ENCODE assay signal across 19 cellular contexts in genomic region chr18:33355756-33356155, GRCh38.
DNase-seq lines count a peak whose midpoint lies in the region; ATAC-seq, FAIRE-seq and TF ChIP-seq lines count a peak whose summit lies in the region.
"Had no signal": no experiment of that assay in that cellular context is flagged by ENCODE, and none has a peak within 500 bp of the region (broad histone marks: within the 10 kb centered on the region; RNA-seq: fewer than 3 reads in every experiment).

No MANE protein-coding gene starts in this region.

- 0% methylated on average over 1 of the region's 1 CpG for WGBS in HepG2 (ENCODE audit: low lambda C conversion rate)
- WGBS in right lobe of liver (ENCODE audit: insufficient coverage, low coverage, low lambda C conversion rate, missing lambda C conversion rate) = 26% methylated on average over 1 of the region's 1 CpG
- 50% methylated on average over 1 of the region's 1 CpG; no CpG with 5 or more reads in 1 of the 2 experiments for WGBS in endodermal cell (ENCODE audit: insufficient coverage in 1 of 2, insufficient read length in 1 of 2), 2 experiments

- POLR2A ChIA-PET in HepG2 (lab: Yijun Ruan, JAX) = no interaction called here

- CTCF ChIA-PET in HepG2 (lab: Yijun Ruan, JAX; ENCODE audit: low intra/inter-chr PET ratio, low total read pairs) = no interaction called here

- peaks cover 19% of the 10 kb centered on the region for H3K4me1 Mint-ChIP-seq in endodermal cell
- H3K4me1 Mint-ChIP-seq in activated T-cell treated with anti-CD3 and anti-CD28 coated beads, Interleukin-2, amount 50 U/mL, for 4 hours (ENCODE audit: low read depth) = no peaks in the 10 kb centered on the region
- H3K4me1 Mint-ChIP-seq: CD8-positive, alpha-beta memory T cell; IgD-negative memory B cell had no signal

- H3K9me3 ChIP-seq in HepG2 (ENCODE audit: low read length) (no peaks in the 10 kb centered on the region), right lobe of liver (no peaks in the 10 kb centered on the region), endodermal cell (ENCODE audit: control insufficient read depth, low read length) (no peaks in the 10 kb centered on the region)
- H3K9me3 ChIP-seq: BLaER1 had no signal

- no peak for DNase-seq in HepG2 (ENCODE audit: low spot score)
- DNase-seq in right lobe of liver = no peak
- DNase-seq in NCI-H69 (lab: John Stamatoyannopoulos, UW) = peak; percentile 77
- DNase-seq in endodermal cell = no peak
- DNase-seq in Kasumi-1 (lab: John Stamatoyannopoulos, UW) = no peak
- no peak for DNase-seq in activated T-cell treated with anti-CD3 and anti-CD28 coated beads, Interleukin-2, amount 50 U/mL, for 4 hours
- DNase-seq in NCI-H345 (lab: John Stamatoyannopoulos, UW) = no peak
- DNase-seq in HuH-7 (ENCODE audit: low spot score) = no peak
- DNase-seq: AML-193; CD8-positive, alpha-beta memory T cell; DMS79; GM23248; H9 had no signal

- intact Hi-C loops in HepG2 (cut with micrococcal nuclease; ENCODE audit: unreplicated experiment) (no loop called here), right lobe of liver (cut with DNase I) (no loop called here)

- TF ChIP-seq POLR2A in HepG2 (IDR thresholded peaks at IDR 0.05; ENCODE audit: insufficient read depth in 1 of 2, low read depth in 2 of 2, low read length in 2 of 2) (no peak), right lobe of liver (IDR thresholded peaks at IDR 0.05) (no peak)

- H3K4me3 ChIP-seq in HepG2 (replicated peaks in 1 of 3; ENCODE audit: insufficient read depth in 1 of 3, low read depth in 2 of 3, low read length in 3 of 3) = no peak overlapping the region
- no peak overlapping the region for H3K4me3 ChIP-seq in right lobe of liver
- no peak overlapping the region for H3K4me3 ChIP-seq in endodermal cell (ENCODE audit: low read length)
- H3K4me3 ChIP-seq: BLaER1, GM12878, GM23248 had no signal

- no peaks in the 10 kb centered on the region for H4K20me1 ChIP-seq in HepG2 (ENCODE audit: insufficient read depth, low read length)
- H4K20me1 ChIP-seq: BLaER1 had no signal

- ATAC-seq in HepG2 (no peak), right lobe of liver (no peak)
- ATAC-seq in activated T-cell treated with anti-CD3 and anti-CD28 coated beads, Interleukin-2, amount 50 U/mL, for 4 hours = no peak
- ATAC-seq: GM12878 had no signal

- H2AFZ ChIP-seq in HepG2 (ENCODE audit: low read length) = no peak overlapping the region
- H2AFZ ChIP-seq: GM23248 had no signal

- H3K9ac ChIP-seq in HepG2 (ENCODE audit: insufficient read depth, low read depth, low read length) = no peak overlapping the region
- H3K9ac ChIP-seq in endodermal cell (ENCODE audit: extremely low read depth, low read length, poor library complexity, severe bottlenecking) = no peak overlapping the region
- H3K9ac ChIP-seq: BLaER1, GM23248 had no signal

- no peaks in the 10 kb centered on the region for H3K4me1 ChIP-seq in HepG2 (ENCODE audit: insufficient read depth, low read length)
- no peaks in the 10 kb centered on the region for H3K4me1 ChIP-seq in right lobe of liver
- H3K4me1 ChIP-seq in endodermal cell (ENCODE audit: control insufficient read depth, insufficient read depth, low read length) = peaks cover 6% of the 10 kb centered on the region
- H3K4me1 ChIP-seq: BLaER1 had no signal

- H3K79me2 ChIP-seq in HepG2 (ENCODE audit: insufficient read depth, low read length) = no peaks in the 10 kb centered on the region

- TF ChIP-seq CTCF in HepG2 (CRISPR knock-in tag; IDR thresholded peaks at IDR 0.05) (no peak), right lobe of liver (IDR thresholded peaks at IDR 0.05) (no peak), endodermal cell (conservative IDR thresholded peaks at IDR 0.05) (peak; percentile 30)

- no peaks in the 10 kb centered on the region for H3K27me3 Mint-ChIP-seq in endodermal cell (ENCODE audit: insufficient read depth)
- no peaks in the 10 kb centered on the region for H3K27me3 Mint-ChIP-seq in activated T-cell treated with anti-CD3 and anti-CD28 coated beads, Interleukin-2, amount 50 U/mL, for 4 hours (ENCODE audit: low read depth)
- H3K27me3 Mint-ChIP-seq: IgD-negative memory B cell had no signal

- peak overlapping the region; percentile 22 for H3K27ac Mint-ChIP-seq in endodermal cell
- H3K27ac Mint-ChIP-seq: IgD-negative memory B cell had no signal

- BruUV-seq in HepG2 (replicated peaks; lab: Mats Ljungman, UMichigan) = no TSS peak

- TF ChIP-seq EP300 in HepG2 (IDR thresholded peaks at IDR 0.05; ENCODE audit: low read depth in 2 of 2, low read length in 2 of 2) (no peak), HepG2 (CRISPR knock-in tag; IDR thresholded peaks at IDR 0.05; ENCODE audit: borderline replicate concordance) (no peak)

- no peak overlapping the region for H3K4me2 ChIP-seq in HepG2 (ENCODE audit: low read depth, low read length)
- H3K4me2 ChIP-seq: BLaER1 had no signal

- in situ Hi-C loops in HepG2 (cut with HindIII; ENCODE audit: extremely low pct_ligation_motif_present, low pct_unique_long_range_greater_than_20kb) = no loop called here

- no peaks in the 10 kb centered on the region for H3K36me3 Mint-ChIP-seq in endodermal cell (ENCODE audit: low read depth)
- no peaks in the 10 kb centered on the region for H3K36me3 Mint-ChIP-seq in activated T-cell treated with anti-CD3 and anti-CD28 coated beads, Interleukin-2, amount 50 U/mL, for 4 hours (ENCODE audit: insufficient read depth)
- H3K36me3 Mint-ChIP-seq: IgD-negative memory B cell had no signal

- H3K27me3 ChIP-seq in HepG2 (ENCODE audit: control insufficient read depth in 1 of 2, insufficient read depth in 2 of 2, low read length in 2 of 2) = no peaks in the 10 kb centered on the region
- H3K27me3 ChIP-seq in right lobe of liver = no peaks in the 10 kb centered on the region
- H3K27me3 ChIP-seq in endodermal cell (ENCODE audit: control insufficient read depth, insufficient read depth, low read length, poor library complexity, severe bottlenecking) = no peaks in the 10 kb centered on the region
- H3K27me3 ChIP-seq: BLaER1 had no signal

- no peak overlapping the region for H3K4me3 Mint-ChIP-seq in endodermal cell
- H3K4me3 Mint-ChIP-seq in activated T-cell treated with anti-CD3 and anti-CD28 coated beads, Interleukin-2, amount 50 U/mL, for 4 hours = no peak overlapping the region
- H3K4me3 Mint-ChIP-seq: CD8-positive, alpha-beta memory T cell; IgD-negative memory B cell had no signal

- no peak overlapping the region for H3K27ac ChIP-seq in HepG2 (ENCODE audit: extremely low read length, insufficient read depth, low read length)
- no peak overlapping the region for H3K27ac ChIP-seq in right lobe of liver
- H3K27ac ChIP-seq in endodermal cell (ENCODE audit: low read depth, low read length) = no peak overlapping the region
- H3K27ac ChIP-seq: 22Rv1, BLaER1, GM23248 had no signal

- no peak for TF ChIP-seq RAD21 in HepG2 (CRISPR knock-in tag; IDR thresholded peaks at IDR 0.05)

- H3K9me3 Mint-ChIP-seq in endodermal cell = no peaks in the 10 kb centered on the region
- H3K9me3 Mint-ChIP-seq in activated T-cell treated with anti-CD3 and anti-CD28 coated beads, Interleukin-2, amount 50 U/mL, for 4 hours = peaks cover 18% of the 10 kb centered on the region
- H3K9me3 Mint-ChIP-seq: H9 had no signal

- H3K36me3 ChIP-seq in HepG2 (replicated peaks in 1 of 2; ENCODE audit: control insufficient read depth in 1 of 2, insufficient read depth in 2 of 2, low read length in 2 of 2) (no peaks in the 10 kb centered on the region), right lobe of liver (no peaks in the 10 kb centered on the region), endodermal cell (ENCODE audit: control insufficient read depth, insufficient read depth, low read length) (no peaks in the 10 kb centered on the region)
- H3K36me3 ChIP-seq: BLaER1 had no signal

- FAIRE-seq in HepG2 (lab: Jason Lieb, UNC) = no peak
- FAIRE-seq: GM12878, GM18507, HTR-8/SVneo had no signal

TF ChIP-seq in HepG2, 621 proteins besides CTCF, POLR2A, EP300 and RAD21:
- TF ChIP-seq MAFF (IDR thresholded peaks at IDR 0.05; ENCODE audit: low read depth, low read length) (peak; percentile 76), MAFK (conservative IDR thresholded peaks at IDR 0.05 in 1 of 2, IDR thresholded peaks at IDR 0.05 in 1 of 2; ENCODE audit: low read length in 2 of 2) (peak; percentile 82 to 88), FOSL1 (CRISPR knock-in tag; IDR thresholded peaks at IDR 0.05; ENCODE audit: borderline replicate concordance) (no peak), SP140L (CRISPR knock-in tag; IDR thresholded peaks at IDR 0.05; ENCODE audit: borderline replicate concordance) (no peak)
